ENCODE assay signal across 8 cellular contexts in the genomic region with DNA sequence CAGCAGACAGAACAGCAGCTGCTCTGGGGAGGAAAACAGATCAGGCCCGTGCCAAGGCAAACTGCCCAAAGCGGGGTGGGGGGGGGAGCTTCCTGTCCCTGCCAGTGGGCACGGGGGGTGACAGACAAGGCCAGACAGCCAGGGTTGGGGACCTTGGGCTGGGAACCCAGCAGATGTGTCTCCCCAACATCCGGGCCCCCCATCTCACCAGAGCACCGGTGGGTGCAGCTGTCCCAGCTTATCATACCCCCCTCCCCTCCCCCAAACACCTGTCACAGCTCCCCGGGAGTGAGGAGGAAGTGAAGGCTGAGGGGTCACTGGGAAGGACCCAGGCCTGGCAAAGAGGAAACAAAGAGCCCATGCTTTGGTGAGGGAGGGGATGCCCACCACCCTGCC. TPM values are rescaled to one million over a fixed set of nuclear protein-coding genes. Genes with fewer than 3 reads are reported as not detected.
DNase-seq lines count a peak whose midpoint lies in the region; ATAC-seq and TF ChIP-seq lines count a peak whose summit lies in the region.

No MANE protein-coding gene starts in this region.

- no peaks in the 10 kb centered on the region for H3K27me3 ChIP-seq in parathyroid adenoma (ENCODE audit: control insufficient read depth, insufficient read depth, low read length)

- H2AFZ ChIP-seq in parathyroid adenoma = no peak overlapping the region

- peaks cover 50% of the 10 kb centered on the region for H3K4me1 Mint-ChIP-seq in activated naive CD4-positive, alpha-beta T cell treated with anti-CD3 and anti-CD28 coated beads, Interleukin-2, amount 10 ng/mL, durations not matched to agents 7 days and 5 days
- peaks cover 47% of the 10 kb centered on the region for H3K4me1 Mint-ChIP-seq in activated CD4-positive, alpha-beta T cell treated with anti-CD3 and anti-CD28 coated beads, Interleukin-2, amount 10 ng/mL, durations not matched to agents 7 days and 5 days

- peaks cover 3% of the 10 kb centered on the region for H3K27me3 Mint-ChIP-seq in activated naive CD4-positive, alpha-beta T cell treated with anti-CD3 and anti-CD28 coated beads, Interleukin-2, amount 10 ng/mL, durations not matched to agents 7 days and 5 days
- H3K27me3 Mint-ChIP-seq in activated CD4-positive, alpha-beta T cell treated with anti-CD3 and anti-CD28 coated beads, Interleukin-2, amount 10 ng/mL, durations not matched to agents 7 days and 5 days = no peaks in the 10 kb centered on the region

- H3K4me2 ChIP-seq in parathyroid adenoma (ENCODE audit: low read length) = peak overlapping the region; percentile 75

- peak overlapping the region; percentile 92 for H3K4me3 Mint-ChIP-seq in activated naive CD4-positive, alpha-beta T cell treated with anti-CD3 and anti-CD28 coated beads, Interleukin-2, amount 10 ng/mL, durations not matched to agents 7 days and 5 days
- H3K4me3 Mint-ChIP-seq in activated CD4-positive, alpha-beta T cell treated with anti-CD3 and anti-CD28 coated beads, Interleukin-2, amount 10 ng/mL, durations not matched to agents 7 days and 5 days = peak overlapping the region; percentile 81

- TF ChIP-seq CTCF in foreskin fibroblast (IDR thresholded peaks at IDR 0.05; ENCODE audit: low read depth, low read length) = no peak
- TF ChIP-seq CTCF in parathyroid adenoma (IDR thresholded peaks at IDR 0.05) = no peak

- CTCF ChIA-PET in activated naive CD4-positive, alpha-beta T cell treated with anti-CD3 and anti-CD28 coated beads, Interleukin-2, amount 10 ng/mL, durations not matched to agents 7 days and 5 days (lab: Charles Lee) = interaction anchor here (1.5 to 3.7 kb wide), 5 partner anchors 11 to 59 kb away, joined by 4 to 25 read pairs (median 11); a partner anchor contains a TSS
- CTCF ChIA-PET in activated CD4-positive, alpha-beta T cell treated with anti-CD3 and anti-CD28 coated beads, Interleukin-2, amount 10 ng/mL, durations not matched to agents 7 days and 5 days (lab: Charles Lee) = interaction anchor here (0.8 to 11.3 kb wide), 9 partner anchors 9 to 500 kb away, joined by 3 to 162 read pairs (median 4); a partner anchor contains a TSS

- H3K9me3 ChIP-seq in parathyroid adenoma (ENCODE audit: control insufficient read depth, low read length) = no peaks in the 10 kb centered on the region

- no peaks in the 10 kb centered on the region for H3K79me2 ChIP-seq in parathyroid adenoma

- peak; percentile 47 for DNase-seq in activated naive CD4-positive, alpha-beta T cell treated with anti-CD3 and anti-CD28 coated beads, Interleukin-2, amount 10 ng/mL, durations not matched to agents 7 days and 5 days
- DNase-seq in activated naive CD4-positive, alpha-beta T cell treated with Interleukin-2 at 50 U/mL for 16 hours = no peak
- peak; percentile 33 for DNase-seq in activated CD4-positive, alpha-beta T cell treated with anti-CD3 and anti-CD28 coated beads, Interleukin-2, amount 10 ng/mL, durations not matched to agents 7 days and 5 days
- DNase-seq in foreskin fibroblast = peak in 1 of 2 donors; percentile 53
- no peak for DNase-seq in GDM1 (lab: John Stamatoyannopoulos, UW)
- DNase-seq in cerebellar nuclear complex (lab: John Stamatoyannopoulos, UW) = no peak

- peaks cover 12% of the 10 kb centered on the region for H3K36me3 Mint-ChIP-seq in activated naive CD4-positive, alpha-beta T cell treated with anti-CD3 and anti-CD28 coated beads, Interleukin-2, amount 10 ng/mL, durations not matched to agents 7 days and 5 days
- H3K36me3 Mint-ChIP-seq in activated CD4-positive, alpha-beta T cell treated with anti-CD3 and anti-CD28 coated beads, Interleukin-2, amount 10 ng/mL, durations not matched to agents 7 days and 5 days (ENCODE audit: low read depth) = peaks cover 9% of the 10 kb centered on the region

- H3K27ac ChIP-seq in parathyroid adenoma = peak overlapping the region; percentile 36

- ATAC-seq in GM18907 (IDR thresholded peaks at IDR 0.05; ENCODE audit: unreplicated experiment) = no peak

- H3K9me3 Mint-ChIP-seq in activated naive CD4-positive, alpha-beta T cell treated with anti-CD3 and anti-CD28 coated beads, Interleukin-2, amount 10 ng/mL, durations not matched to agents 7 days and 5 days = no peaks in the 10 kb centered on the region
- H3K9me3 Mint-ChIP-seq in activated CD4-positive, alpha-beta T cell treated with anti-CD3 and anti-CD28 coated beads, Interleukin-2, amount 10 ng/mL, durations not matched to agents 7 days and 5 days = no peaks in the 10 kb centered on the region

- H3K36me3 ChIP-seq in parathyroid adenoma (ENCODE audit: control insufficient read depth, insufficient read depth, low read length) = no peaks in the 10 kb centered on the region

- POLR2A ChIA-PET in activated CD4-positive, alpha-beta T cell treated with anti-CD3 and anti-CD28 coated beads, Interleukin-2, amount 10 ng/mL, durations not matched to agents 7 days and 5 days (lab: Charles Lee) = interaction anchor here (1.4 kb wide), 1 partner anchor 24 kb away, joined by 4 read pairs; no protein-coding TSS in a partner anchor

- H3K9ac ChIP-seq in parathyroid adenoma = no peak overlapping the region

- H3K4me3 ChIP-seq in foreskin fibroblast (ENCODE audit: low read depth in 1 of 2, low read length in 2 of 2) (peak overlapping the region; percentile 61 to 95), parathyroid adenoma (ENCODE audit: low read depth, low read length) (peak overlapping the region; percentile 58)

- H3K4me1 ChIP-seq in parathyroid adenoma = peaks cover 4% of the 10 kb centered on the region

- H3K27ac Mint-ChIP-seq in activated naive CD4-positive, alpha-beta T cell treated with anti-CD3 and anti-CD28 coated beads, Interleukin-2, amount 10 ng/mL, durations not matched to agents 7 days and 5 days = peak overlapping the region; percentile 87
- H3K27ac Mint-ChIP-seq in activated CD4-positive, alpha-beta T cell treated with anti-CD3 and anti-CD28 coated beads, Interleukin-2, amount 10 ng/mL, durations not matched to agents 7 days and 5 days = peak overlapping the region; percentile 87

RNA-seq across cellular contexts. Expression of a gene that starts 1.3 kb away (rescaled TPM):
- total RNA-seq in activated CD4-positive, alpha-beta T cell treated with anti-CD3 and anti-CD28 coated beads, Interleukin-2, amount 10 ng/mL, durations not matched to agents 7 days and 5 days = 10 to 100 TPM; 81.1 to 86.0 TPM

RNA-seq across cellular contexts. Expression of a gene that starts 4.5 kb away (rescaled TPM):
- total RNA-seq in activated CD4-positive, alpha-beta T cell treated with anti-CD3 and anti-CD28 coated beads, Interleukin-2, amount 10 ng/mL, durations not matched to agents 7 days and 5 days = 10 to 100 TPM; 21.9 to 24.8 TPM

RNA-seq across cellular contexts. Expression of a gene that starts 5.9 kb away (rescaled TPM):
- 10 to 100 TPM; 11.6 to 12.4 TPM for total RNA-seq in activated CD4-positive, alpha-beta T cell treated with anti-CD3 and anti-CD28 coated beads, Interleukin-2, amount 10 ng/mL, durations not matched to agents 7 days and 5 days

RNA-seq across cellular contexts. Expression of a gene that starts 11.0 kb away (rescaled TPM):
- 10 to 100 TPM; 51.1 to 60.3 TPM for total RNA-seq in activated CD4-positive, alpha-beta T cell treated with anti-CD3 and anti-CD28 coated beads, Interleukin-2, amount 10 ng/mL, durations not matched to agents 7 days and 5 days

RNA-seq across cellular contexts. Expression of a gene that starts 15.1 kb away (rescaled TPM):
- total RNA-seq in activated CD4-positive, alpha-beta T cell treated with anti-CD3 and anti-CD28 coated beads, Interleukin-2, amount 10 ng/mL, durations not matched to agents 7 days and 5 days = 10 to 100 TPM; 39.5 to 40.5 TPM

Comparison
In these comparisons a context has a peak if more than half of its experiments do, and no peak if none do; other contexts are left out.
1. DNase-seq: peak in activated naive CD4-positive, alpha-beta T cell treated with anti-CD3 and anti-CD28 coated beads, Interleukin-2, amount 10 ng/mL, durations not matched to agents 7 days and 5 days (single experiment) and activated CD4-positive, alpha-beta T cell treated with anti-CD3 and anti-CD28 coated beads, Interleukin-2, amount 10 ng/mL, durations not matched to agents 7 days and 5 days (single experiment); none in activated naive CD4-positive, alpha-beta T cell treated with Interleukin-2 at 50 U/mL for 16 hours (single experiment), GDM1 (single experiment) and cerebellar nuclear complex (0 of 2).